ENCODE assay signal across 19 cellular contexts in the genomic region with DNA sequence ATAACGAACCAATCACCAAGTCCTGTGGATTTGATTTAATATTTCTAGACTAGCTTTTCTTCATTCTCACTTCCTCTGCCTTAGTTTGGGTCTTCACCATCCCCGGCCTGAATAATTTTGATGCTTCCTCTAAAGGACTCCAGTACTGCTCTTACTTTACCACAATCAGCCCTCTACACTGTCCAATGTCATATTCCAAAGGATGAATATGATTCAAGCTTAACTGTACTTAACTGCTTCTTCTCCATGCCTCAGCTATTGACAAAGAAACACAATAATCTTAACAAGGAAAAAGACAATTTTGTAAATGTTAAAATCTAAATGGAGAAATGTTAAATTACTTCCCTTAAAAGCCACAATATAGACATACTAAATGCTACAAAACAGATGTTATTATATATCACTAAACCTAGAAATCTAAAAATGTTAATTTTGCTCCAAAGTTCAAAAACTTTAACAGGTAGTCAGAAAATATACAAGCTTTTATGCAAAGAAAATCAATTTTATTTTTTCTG.
DNase-seq lines count a peak whose midpoint lies in the region; ATAC-seq and TF ChIP-seq lines count a peak whose summit lies in the region.
"Had no signal": no experiment of that assay in that cellular context is flagged by ENCODE, and none has a peak within 500 bp of the region (broad histone marks: within the 10 kb centered on the region; RNA-seq: fewer than 3 reads in every experiment).

No MANE protein-coding gene starts in this region.

- no peaks in the 10 kb centered on the region for H3K27me3 ChIP-seq in hepatocyte
- no peaks in the 10 kb centered on the region for H3K27me3 ChIP-seq in transverse colon
- H3K27me3 ChIP-seq in sigmoid colon, result no peaks in the 10 kb centered on the region
- no peaks in the 10 kb centered on the region for H3K27me3 ChIP-seq in H9 (ENCODE audit: insufficient read depth, low read length)
- H3K27me3 ChIP-seq: gastrocnemius medialis, tibial artery had no signal

- no peak overlapping the region for H2BK20ac ChIP-seq in H9 (ENCODE audit: low read depth, low read length, poor library complexity, severe bottlenecking)

- TF ChIP-seq CTCF in hepatocyte (IDR thresholded peaks at IDR 0.05; ENCODE audit: poor library complexity) (no peak), transverse colon (IDR thresholded peaks at IDR 0.05) (no peak), sigmoid colon (IDR thresholded peaks at IDR 0.05) (no peak), H9 (conservative IDR thresholded peaks at IDR 0.05) (no peak)

- H3K18ac ChIP-seq in H9 (ENCODE audit: insufficient read length, low read depth, low read length), result no peak overlapping the region

- H4K20me1 ChIP-seq in hepatocyte (ENCODE audit: insufficient read depth, poor library complexity, severe bottlenecking), result no peaks in the 10 kb centered on the region
- no peaks in the 10 kb centered on the region for H4K20me1 ChIP-seq in H9 (ENCODE audit: control insufficient read depth, insufficient read depth, insufficient read length)

- no peaks in the 10 kb centered on the region for H3K9me2 ChIP-seq in hepatocyte (replicated peaks; ENCODE audit: insufficient read depth)

- H3K23me2 ChIP-seq in H9 (ENCODE audit: insufficient read length, low read depth, low read length, poor library complexity, severe bottlenecking), result no peaks in the 10 kb centered on the region

- H3K4me3 Mint-ChIP-seq in H9, result no peak overlapping the region
- H3K4me3 Mint-ChIP-seq: activated T-cell treated with anti-CD3 and anti-CD28 coated beads, Interleukin-2, amount 50 U/mL, for 72 hours; central memory CD8-positive, alpha-beta T cell; neural crest cell had no signal

- no peaks in the 10 kb centered on the region for H3K9me3 Mint-ChIP-seq in H9
- H3K9me3 Mint-ChIP-seq: activated T-cell treated with anti-CD3 and anti-CD28 coated beads, Interleukin-2, amount 50 U/mL, for 72 hours; central memory CD8-positive, alpha-beta T cell; neural crest cell had no signal

- TF ChIP-seq EP300 in transverse colon (IDR thresholded peaks at IDR 0.05; ENCODE audit: low read depth) (no peak), sigmoid colon (IDR thresholded peaks at IDR 0.05) (no peak)

- H3K4me1 Mint-ChIP-seq in H9, result no peaks in the 10 kb centered on the region
- H3K4me1 Mint-ChIP-seq: central memory CD8-positive, alpha-beta T cell; neural crest cell had no signal

- H3K36me3 ChIP-seq in hepatocyte (replicated peaks; ENCODE audit: insufficient read depth, low read depth) (no peaks in the 10 kb centered on the region), transverse colon (no peaks in the 10 kb centered on the region), sigmoid colon (no peaks in the 10 kb centered on the region)
- H3K36me3 ChIP-seq: gastrocnemius medialis, SJSA1, tibial artery had no signal

- H3K4me3 ChIP-seq in hepatocyte (no peak overlapping the region), transverse colon (no peak overlapping the region), sigmoid colon (no peak overlapping the region)
- H3K4me3 ChIP-seq: gastrocnemius medialis, SJSA1, tibial artery had no signal

- H3K4me2 ChIP-seq in hepatocyte (peak overlapping the region; percentile 34), H9 (ENCODE audit: insufficient read depth, insufficient read length, low read length) (no peak overlapping the region)

- no peaks in the 10 kb centered on the region for H3K27me3 Mint-ChIP-seq in H9 (ENCODE audit: low read depth)

- H3K27ac ChIP-seq in hepatocyte (peak overlapping the region; percentile 86), transverse colon (peak overlapping the region in 1 of 4 donors; percentile 14), sigmoid colon (no peak overlapping the region), H9 (ENCODE audit: insufficient read length, low read depth, low read length) (no peak overlapping the region)
- H3K27ac ChIP-seq: gastrocnemius medialis, SJSA1, tibial artery had no signal

- no peak overlapping the region for H4K5ac ChIP-seq in H9 (ENCODE audit: insufficient read length, low read depth, low read length)

- DNase-seq in hepatocyte (ENCODE audit: low spot score) (no peak), transverse colon (no peak), NCI-H1092 treated with DMSO at 0.1 percent for 48 hours (lab: John Stamatoyannopoulos, UW) (no peak), sigmoid colon (no peak), H9 (no peak)
- DNase-seq: activated CD4-positive, alpha-beta T cell treated with anti-CD3 and anti-CD28 coated beads, Interleukin-2, amount 50 U/mL, for 4 hours; activated T-cell treated with anti-CD3 and anti-CD28 coated beads, Interleukin-2, amount 50 U/mL, for 72 hours; gastrocnemius medialis; KG1; NCI-H1417 treated with DMSO at 0.1 percent for 48 hours; stimulated activated CD4-positive, alpha-beta T cell treated with anti-CD3 and anti-CD28 coated beads, Interleukin-2, amount 100 ng/mL, for 48 hours; stimulated activated CD8-positive, alpha-beta memory T cell treated with anti-CD3 and anti-CD28 coated beads, Interleukin-4, amount 100 ng/mL, for 48 hours; tibial artery had no signal

- H3K9me3 ChIP-seq in hepatocyte (ENCODE audit: low read depth) (no peaks in the 10 kb centered on the region), transverse colon (no peaks in the 10 kb centered on the region), sigmoid colon (no peaks in the 10 kb centered on the region), H9 (ENCODE audit: control insufficient read depth, low read depth, low read length) (no peaks in the 10 kb centered on the region)
- H3K9me3 ChIP-seq: gastrocnemius medialis, SJSA1, tibial artery had no signal

- H3K23ac ChIP-seq in H9 (ENCODE audit: insufficient read length, low read depth, low read length), result no peak overlapping the region

- peak; percentile 44 for ATAC-seq in GM18505 (IDR thresholded peaks at IDR 0.05; ENCODE audit: unreplicated experiment)
- ATAC-seq in GM21390 (IDR thresholded peaks at IDR 0.05; ENCODE audit: unreplicated experiment), result peak; percentile 31
- ATAC-seq in HG03108 (IDR thresholded peaks at IDR 0.05; ENCODE audit: unreplicated experiment), result peak; percentile 31
- ATAC-seq: activated T-cell treated with anti-CD3 and anti-CD28 coated beads, Interleukin-2, amount 50 U/mL, for 72 hours; gastrocnemius medialis had no signal

- no peak overlapping the region for H2BK12ac ChIP-seq in H9 (ENCODE audit: insufficient read length, low read depth, low read length)

- no peak overlapping the region for H3T11ph ChIP-seq in H9 (ENCODE audit: low read length)

- peak overlapping the region in 1 of 3 experiments; percentile 1; a peak in 2 of 7 replicates for H3K27ac Mint-ChIP-seq in H9
- H3K27ac Mint-ChIP-seq: activated T-cell treated with anti-CD3 and anti-CD28 coated beads, Interleukin-2, amount 50 U/mL, for 72 hours had no signal

- no peak overlapping the region for H3K56ac ChIP-seq in H9 (ENCODE audit: insufficient read length, low read depth, low read length)

- H3K9ac ChIP-seq in H9 (ENCODE audit: extremely low read depth, insufficient read length, low read length), result no peak overlapping the region

- peaks cover 40% of the 10 kb centered on the region for H3K79me2 ChIP-seq in hepatocyte
- no peaks in the 10 kb centered on the region for H3K79me2 ChIP-seq in H9 (ENCODE audit: insufficient read depth, low read length)

- H3K14ac ChIP-seq in H9 (ENCODE audit: insufficient read depth, low read length), result no peak overlapping the region

- peaks cover 49% of the 10 kb centered on the region for H3K4me1 ChIP-seq in hepatocyte (ENCODE audit: insufficient read depth)
- H3K4me1 ChIP-seq in transverse colon, result peaks cover 3 to 51% (median 34%) of the 10 kb centered on the region in 4 donors
- peaks cover 0 to 32% (median 28%) of the 10 kb centered on the region in 4 donors for H3K4me1 ChIP-seq in sigmoid colon
- no peaks in the 10 kb centered on the region for H3K4me1 ChIP-seq in H9 (ENCODE audit: insufficient read depth, low read length)
- H3K4me1 ChIP-seq: tibial artery had no signal

- WGBS in hepatocyte (ENCODE audit: low lambda C conversion rate, missing lambda C conversion rate), result 85% methylated on average over 2 of the region's 2 CpGs
- WGBS in transverse colon (ENCODE audit: low coverage in 1 of 2), 2 donors, result 49 to 59% methylated on average over 2 of the region's 2 CpGs
- 31 to 70% methylated on average over 2 of the region's 2 CpGs for WGBS in sigmoid colon, 2 donors
- WGBS in H9 (ENCODE audit: extremely low coverage, insufficient read length, low lambda C conversion rate), result no CpG with 5 or more reads among the region's 2 CpGs

- no peak overlapping the region for H3K4ac ChIP-seq in H9 (ENCODE audit: low read depth, low read length)

- no peak overlapping the region for H4K91ac ChIP-seq in H9 (ENCODE audit: insufficient read length, low read depth, low read length)

- H2BK120ac ChIP-seq in H9 (ENCODE audit: low read depth, low read length, poor library complexity, severe bottlenecking), result no peak overlapping the region

- no peak overlapping the region for H2BK5ac ChIP-seq in H9 (ENCODE audit: insufficient read length, low read length)

- H4K8ac ChIP-seq in H9 (replicated peaks; ENCODE audit: insufficient read length, low read depth, low read length), result no peak overlapping the region

- in situ Hi-C loops in transverse colon (cut with MboI; ENCODE audit: low pct_ligation_motif_present in 1 of 4, low pct_unique_long_range_greater_than_20kb in 1 of 4, low sequenced_read_pairs in 3 of 4), result no loop called here

- intact Hi-C loops in transverse colon (cut with DNase I; ENCODE audit: low total_unique reads), result no loop called here
- intact Hi-C loops in sigmoid colon (cut with DNase I), result no loop called here

- H3K79me1 ChIP-seq in H9 (ENCODE audit: insufficient read depth, low read depth, low read length, poor library complexity, severe bottlenecking), result no peaks in the 10 kb centered on the region

- H2AFZ ChIP-seq in hepatocyte, result no peak overlapping the region
- no peak overlapping the region for H2AFZ ChIP-seq in H9 (ENCODE audit: low read length)

- no peaks in the 10 kb centered on the region for H3K36me3 Mint-ChIP-seq in H9 (ENCODE audit: insufficient read depth in 1 of 3, low read depth in 3 of 3)

- TF ChIP-seq POLR2A in GM18505 (IDR thresholded peaks at IDR 0.05; ENCODE audit: borderline replicate concordance, extremely low read depth, insufficient read depth, insufficient read length), result no peak
- TF ChIP-seq POLR2A in transverse colon (IDR thresholded peaks at IDR 0.05), result no peak
- no peak for TF ChIP-seq POLR2A in sigmoid colon (IDR thresholded peaks at IDR 0.05)

- H2AK5ac ChIP-seq in H9 (ENCODE audit: insufficient read length, low read length), result no peak overlapping the region

- no peak overlapping the region for H2BK15ac ChIP-seq in H9 (ENCODE audit: low read depth, low read length)
